Comparison of ENCODE assay signal across 1 cellular context in the genomic region with DNA sequence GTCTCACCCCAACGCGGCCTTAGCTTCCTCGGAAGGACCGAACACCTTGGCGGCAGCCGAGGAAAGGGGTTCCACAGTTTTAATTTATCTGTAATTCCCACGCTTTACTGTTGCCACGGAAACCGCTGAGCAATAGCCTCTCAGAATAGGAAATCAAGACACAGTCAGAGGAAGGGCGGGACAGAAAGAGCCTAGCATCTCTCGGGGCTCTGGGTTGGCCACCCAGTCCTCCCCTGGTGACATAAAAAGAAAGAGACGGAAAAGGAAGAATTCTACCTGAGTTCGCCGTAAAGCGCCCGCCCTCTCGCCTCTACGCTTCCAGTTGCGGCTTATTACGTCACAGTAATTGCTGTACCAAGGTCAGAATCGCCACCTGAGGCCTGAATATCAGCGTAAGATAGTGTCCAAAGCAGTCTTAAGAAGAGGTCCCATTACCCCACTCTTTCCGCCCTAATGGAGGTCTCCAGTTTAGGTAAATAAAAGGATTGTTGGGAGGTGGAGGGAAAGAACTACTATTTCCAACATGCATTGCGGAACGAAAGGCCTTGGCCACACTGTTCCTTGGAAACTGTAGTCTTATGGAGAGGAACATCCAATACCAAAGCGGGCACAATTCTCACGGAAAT.
TF ChIP-seq lines count a peak whose summit lies in the region.

No MANE protein-coding gene starts in this region.

TF ChIP-seq in HepG2, 621 proteins besides CTCF, POLR2A, EP300 and RAD21 (continued from another document and continues in another):
- TF ChIP-seq, protein P1, sequence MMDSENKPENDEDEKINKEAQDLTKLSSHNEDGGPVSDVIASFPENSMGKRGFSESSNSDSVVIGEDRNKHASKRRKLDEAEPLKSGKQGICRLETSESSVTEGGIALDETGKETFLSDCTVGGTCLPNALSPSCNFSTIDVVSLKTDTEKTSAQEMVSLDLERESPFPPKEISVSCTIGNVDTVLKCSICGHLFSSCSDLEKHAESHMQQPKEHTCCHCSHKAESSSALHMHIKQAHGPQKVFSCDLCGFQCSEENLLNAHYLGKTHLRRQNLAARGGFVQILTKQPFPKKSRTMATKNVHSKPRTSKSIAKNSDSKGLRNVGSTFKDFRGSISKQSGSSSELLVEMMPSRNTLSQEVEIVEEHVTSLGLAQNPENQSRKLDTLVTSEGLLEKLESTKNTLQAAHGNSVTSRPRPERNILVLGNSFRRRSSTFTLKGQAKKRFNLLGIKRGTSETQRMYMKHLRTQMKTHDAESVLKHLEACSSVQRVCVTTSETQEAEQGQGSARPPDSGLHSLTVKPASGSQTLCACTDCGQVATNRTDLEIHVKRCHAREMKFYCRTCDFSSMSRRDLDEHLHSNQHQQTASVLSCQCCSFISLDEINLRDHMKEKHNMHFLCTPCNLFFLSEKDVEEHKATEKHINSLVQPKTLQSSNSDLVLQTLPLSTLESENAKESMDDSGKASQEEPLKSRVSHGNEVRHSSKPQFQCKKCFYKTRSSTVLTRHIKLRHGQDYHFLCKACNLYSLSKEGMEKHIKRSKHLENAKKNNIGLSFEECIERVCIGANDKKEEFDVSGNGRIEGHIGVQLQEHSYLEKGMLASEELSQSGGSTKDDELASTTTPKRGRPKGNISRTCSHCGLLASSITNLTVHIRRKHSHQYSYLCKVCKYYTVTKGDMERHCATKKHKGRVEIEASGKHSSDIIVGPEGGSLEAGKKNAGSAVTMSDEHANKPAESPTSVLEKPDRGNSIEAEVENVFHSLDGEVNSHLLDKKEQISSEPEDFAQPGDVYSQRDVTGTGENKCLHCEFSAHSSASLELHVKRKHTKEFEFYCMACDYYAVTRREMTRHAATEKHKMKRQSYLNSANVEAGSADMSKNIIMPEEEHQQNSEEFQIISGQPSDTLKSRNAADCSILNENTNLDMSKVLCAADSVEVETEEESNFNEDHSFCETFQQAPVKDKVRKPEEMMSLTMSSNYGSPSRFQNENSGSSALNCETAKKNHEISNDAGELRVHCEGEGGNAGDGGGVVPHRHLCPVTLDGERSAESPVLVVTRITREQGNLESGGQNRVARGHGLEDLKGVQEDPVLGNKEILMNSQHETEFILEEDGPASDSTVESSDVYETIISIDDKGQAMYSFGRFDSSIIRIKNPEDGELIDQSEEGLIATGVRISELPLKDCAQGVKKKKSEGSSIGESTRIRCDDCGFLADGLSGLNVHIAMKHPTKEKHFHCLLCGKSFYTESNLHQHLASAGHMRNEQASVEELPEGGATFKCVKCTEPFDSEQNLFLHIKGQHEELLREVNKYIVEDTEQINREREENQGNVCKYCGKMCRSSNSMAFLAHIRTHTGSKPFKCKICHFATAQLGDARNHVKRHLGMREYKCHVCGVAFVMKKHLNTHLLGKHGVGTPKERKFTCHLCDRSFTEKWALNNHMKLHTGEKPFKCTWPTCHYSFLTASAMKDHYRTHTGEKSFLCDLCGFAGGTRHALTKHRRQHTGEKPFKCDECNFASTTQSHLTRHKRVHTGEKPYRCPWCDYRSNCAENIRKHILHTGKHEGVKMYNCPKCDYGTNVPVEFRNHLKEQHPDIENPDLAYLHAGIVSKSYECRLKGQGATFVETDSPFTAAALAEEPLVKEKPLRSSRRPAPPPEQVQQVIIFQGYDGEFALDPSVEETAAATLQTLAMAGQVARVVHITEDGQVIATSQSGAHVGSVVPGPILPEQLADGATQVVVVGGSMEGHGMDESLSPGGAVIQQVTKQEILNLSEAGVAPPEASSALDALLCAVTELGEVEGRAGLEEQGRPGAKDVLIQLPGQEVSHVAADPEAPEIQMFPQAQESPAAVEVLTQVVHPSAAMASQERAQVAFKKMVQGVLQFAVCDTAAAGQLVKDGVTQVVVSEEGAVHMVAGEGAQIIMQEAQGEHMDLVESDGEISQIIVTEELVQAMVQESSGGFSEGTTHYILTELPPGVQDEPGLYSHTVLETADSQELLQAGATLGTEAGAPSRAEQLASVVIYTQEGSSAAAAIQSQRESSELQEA (CRISPR knock-in tag; IDR thresholded peaks at IDR 0.05; ENCODE audit: not compliant biosample characterization): no peak
- TF ChIP-seq GZF1 (CRISPR knock-in tag; IDR thresholded peaks at IDR 0.05): no peak
- no peak for TF ChIP-seq ZNF879 (CRISPR knock-in tag; IDR thresholded peaks at IDR 0.05)
- TF ChIP-seq ZNF547 (CRISPR knock-in tag; IDR thresholded peaks at IDR 0.05): peak; percentile 48; the same call in 1 of the 2 replicates
- TF ChIP-seq ZKSCAN5 (CRISPR knock-in tag; IDR thresholded peaks at IDR 0.05): no peak
- peak; percentile 9; the same call in 1 of the 2 replicates for TF ChIP-seq ZC3H13 (CRISPR knock-in tag; IDR thresholded peaks at IDR 0.05)
- peak; percentile 9; the same call in 1 of the 2 replicates for TF ChIP-seq ZNF747 (CRISPR knock-in tag; IDR thresholded peaks at IDR 0.05; ENCODE audit: borderline replicate concordance)
- TF ChIP-seq ZNF850 (CRISPR knock-in tag; conservative IDR thresholded peaks at IDR 0.05): no peak
- no peak; the same call in 1 of the 2 replicates for TF ChIP-seq SSRP1 (CRISPR knock-in tag; IDR thresholded peaks at IDR 0.05)
- TF ChIP-seq, protein P2, sequence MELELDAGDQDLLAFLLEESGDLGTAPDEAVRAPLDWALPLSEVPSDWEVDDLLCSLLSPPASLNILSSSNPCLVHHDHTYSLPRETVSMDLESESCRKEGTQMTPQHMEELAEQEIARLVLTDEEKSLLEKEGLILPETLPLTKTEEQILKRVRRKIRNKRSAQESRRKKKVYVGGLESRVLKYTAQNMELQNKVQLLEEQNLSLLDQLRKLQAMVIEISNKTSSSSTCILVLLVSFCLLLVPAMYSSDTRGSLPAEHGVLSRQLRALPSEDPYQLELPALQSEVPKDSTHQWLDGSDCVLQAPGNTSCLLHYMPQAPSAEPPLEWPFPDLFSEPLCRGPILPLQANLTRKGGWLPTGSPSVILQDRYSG (CRISPR knock-in tag; IDR thresholded peaks at IDR 0.05): peak; percentile 78; the same call in 1 of the 2 replicates
- no peak for TF ChIP-seq NFE2L1 (CRISPR knock-in tag; IDR thresholded peaks at IDR 0.05; ENCODE audit: borderline replicate concordance)
- no peak for TF ChIP-seq TAF1 (CRISPR knock-in tag; IDR thresholded peaks at IDR 0.05)
- 0 out of 2 replicates have a peak, but pooled peaks have one; percentile 38 for TF ChIP-seq ZNF572 (CRISPR knock-in tag; IDR thresholded peaks at IDR 0.05)
- TF ChIP-seq NR2F1 (CRISPR knock-in tag; IDR thresholded peaks at IDR 0.05): 0 out of 4 replicates have a peak, but pooled peaks of 1 of the 2 experiments have one; percentile 15
- TF ChIP-seq, protein P3, sequence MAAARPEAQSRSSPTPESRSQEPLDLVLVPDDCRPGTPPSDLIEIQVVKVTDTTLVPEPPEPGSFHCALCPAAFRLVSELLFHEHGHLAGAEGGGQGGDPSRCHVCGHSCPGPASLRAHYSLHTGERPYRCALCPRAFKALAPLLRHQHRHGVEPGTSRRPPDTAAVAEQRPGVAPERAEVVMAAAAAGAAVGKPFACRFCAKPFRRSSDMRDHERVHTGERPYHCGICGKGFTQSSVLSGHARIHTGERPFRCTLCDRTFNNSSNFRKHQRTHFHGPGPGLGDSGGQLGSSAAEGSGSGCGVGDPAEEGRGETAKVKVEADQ (CRISPR knock-in tag; IDR thresholded peaks at IDR 0.05; ENCODE audit: borderline replicate concordance): no peak; the same call in 1 of the 2 replicates
- 0 out of 2 replicates have a peak, but pooled peaks have one; percentile 42 for TF ChIP-seq ZNF468 (CRISPR knock-in tag; IDR thresholded peaks at IDR 0.05)
- no peak for TF ChIP-seq SATB2 (CRISPR knock-in tag; IDR thresholded peaks at IDR 0.05)
- TF ChIP-seq CBFB (CRISPR knock-in tag; IDR thresholded peaks at IDR 0.05): no peak
- TF ChIP-seq, protein P4, sequence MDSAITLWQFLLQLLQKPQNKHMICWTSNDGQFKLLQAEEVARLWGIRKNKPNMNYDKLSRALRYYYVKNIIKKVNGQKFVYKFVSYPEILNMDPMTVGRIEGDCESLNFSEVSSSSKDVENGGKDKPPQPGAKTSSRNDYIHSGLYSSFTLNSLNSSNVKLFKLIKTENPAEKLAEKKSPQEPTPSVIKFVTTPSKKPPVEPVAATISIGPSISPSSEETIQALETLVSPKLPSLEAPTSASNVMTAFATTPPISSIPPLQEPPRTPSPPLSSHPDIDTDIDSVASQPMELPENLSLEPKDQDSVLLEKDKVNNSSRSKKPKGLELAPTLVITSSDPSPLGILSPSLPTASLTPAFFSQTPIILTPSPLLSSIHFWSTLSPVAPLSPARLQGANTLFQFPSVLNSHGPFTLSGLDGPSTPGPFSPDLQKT (CRISPR knock-in tag; IDR thresholded peaks at IDR 0.05; ENCODE audit: borderline replicate concordance): no peak
- peak; percentile 85 for TF ChIP-seq NFYB (CRISPR knock-in tag; IDR thresholded peaks at IDR 0.05)
- TF ChIP-seq PHF5A (CRISPR knock-in tag; IDR thresholded peaks at IDR 0.05; ENCODE audit: low read depth, unreplicated experiment): no peak
- no peak for TF ChIP-seq SRSF9 (IDR thresholded peaks at IDR 0.05; ENCODE audit: borderline replicate concordance, insufficient read depth, low read depth, low read length, poor library complexity, severe bottlenecking)
- TF ChIP-seq, protein P5, sequence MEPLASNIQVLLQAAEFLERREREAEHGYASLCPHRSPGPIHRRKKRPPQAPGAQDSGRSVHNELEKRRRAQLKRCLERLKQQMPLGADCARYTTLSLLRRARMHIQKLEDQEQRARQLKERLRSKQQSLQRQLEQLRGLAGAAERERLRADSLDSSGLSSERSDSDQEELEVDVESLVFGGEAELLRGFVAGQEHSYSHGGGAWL (CRISPR knock-in tag; IDR thresholded peaks at IDR 0.05): no peak
- no peak for TF ChIP-seq ZNF343 (CRISPR knock-in tag; IDR thresholded peaks at IDR 0.05)
- TF ChIP-seq, protein P6, sequence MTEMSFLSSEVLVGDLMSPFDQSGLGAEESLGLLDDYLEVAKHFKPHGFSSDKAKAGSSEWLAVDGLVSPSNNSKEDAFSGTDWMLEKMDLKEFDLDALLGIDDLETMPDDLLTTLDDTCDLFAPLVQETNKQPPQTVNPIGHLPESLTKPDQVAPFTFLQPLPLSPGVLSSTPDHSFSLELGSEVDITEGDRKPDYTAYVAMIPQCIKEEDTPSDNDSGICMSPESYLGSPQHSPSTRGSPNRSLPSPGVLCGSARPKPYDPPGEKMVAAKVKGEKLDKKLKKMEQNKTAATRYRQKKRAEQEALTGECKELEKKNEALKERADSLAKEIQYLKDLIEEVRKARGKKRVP (CRISPR knock-in tag; IDR thresholded peaks at IDR 0.05): peak in 1 of 2 experiments; percentile 80; a peak in 2 of 4 replicates
- 0 out of 2 replicates have a peak, but pooled peaks have one; percentile 12 for TF ChIP-seq ZNF772 (CRISPR knock-in tag; IDR thresholded peaks at IDR 0.05)
- no peak for TF ChIP-seq POLR2AphosphoS2 (IDR thresholded peaks at IDR 0.05; ENCODE audit: low read depth, low read length)
- TF ChIP-seq ZNF501 (CRISPR knock-in tag; IDR thresholded peaks at IDR 0.05): peak; percentile 44
- peak; percentile 65 for TF ChIP-seq NR2C2 (CRISPR knock-in tag; IDR thresholded peaks at IDR 0.05; ENCODE audit: borderline replicate concordance)
- TF ChIP-seq HNRNPH1 (optimal IDR thresholded peaks at IDR 0.05; ENCODE audit: low read depth, low read length): no peak
- TF ChIP-seq GABPA (IDR thresholded peaks at IDR 0.05; ENCODE audit: low read depth, low read length): peak; percentile 39
- peak; percentile 91 for TF ChIP-seq GABPA (CRISPR knock-in tag; IDR thresholded peaks at IDR 0.05; ENCODE audit: low read depth)
- TF ChIP-seq, protein P7, sequence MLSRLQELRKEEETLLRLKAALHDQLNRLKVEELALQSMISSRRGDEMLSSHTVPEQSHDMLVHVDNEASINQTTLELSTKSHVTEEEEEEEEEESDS (CRISPR knock-in tag; IDR thresholded peaks at IDR 0.05; ENCODE audit: borderline replicate concordance): no peak
- TF ChIP-seq MTA3 (CRISPR knock-in tag; IDR thresholded peaks at IDR 0.05): no peak
- TF ChIP-seq, protein P8, sequence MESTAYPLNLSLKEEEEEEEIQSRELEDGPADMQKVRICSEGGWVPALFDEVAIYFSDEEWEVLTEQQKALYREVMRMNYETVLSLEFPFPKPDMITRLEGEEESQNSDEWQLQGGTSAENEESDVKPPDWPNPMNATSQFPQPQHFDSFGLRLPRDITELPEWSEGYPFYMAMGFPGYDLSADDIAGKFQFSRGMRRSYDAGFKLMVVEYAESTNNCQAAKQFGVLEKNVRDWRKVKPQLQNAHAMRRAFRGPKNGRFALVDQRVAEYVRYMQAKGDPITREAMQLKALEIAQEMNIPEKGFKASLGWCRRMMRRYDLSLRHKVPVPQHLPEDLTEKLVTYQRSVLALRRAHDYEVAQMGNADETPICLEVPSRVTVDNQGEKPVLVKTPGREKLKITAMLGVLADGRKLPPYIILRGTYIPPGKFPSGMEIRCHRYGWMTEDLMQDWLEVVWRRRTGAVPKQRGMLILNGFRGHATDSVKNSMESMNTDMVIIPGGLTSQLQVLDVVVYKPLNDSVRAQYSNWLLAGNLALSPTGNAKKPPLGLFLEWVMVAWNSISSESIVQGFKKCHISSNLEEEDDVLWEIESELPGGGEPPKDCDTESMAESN (CRISPR knock-in tag; conservative IDR thresholded peaks at IDR 0.05): no peak; the same call in 1 of the 2 replicates
- 0 out of 2 replicates have a peak, but pooled peaks have one; percentile 46 for TF ChIP-seq SP5 (CRISPR knock-in tag; IDR thresholded peaks at IDR 0.05; ENCODE audit: borderline replicate concordance, low read depth)
- TF ChIP-seq SAP130 (CRISPR knock-in tag; IDR thresholded peaks at IDR 0.05; ENCODE audit: low read depth): peak; percentile 78
- TF ChIP-seq BRD4 (CRISPR knock-in tag; IDR thresholded peaks at IDR 0.05): 0 out of 2 replicates have a peak, but pooled peaks have one; percentile 34
- TF ChIP-seq, protein P9, sequence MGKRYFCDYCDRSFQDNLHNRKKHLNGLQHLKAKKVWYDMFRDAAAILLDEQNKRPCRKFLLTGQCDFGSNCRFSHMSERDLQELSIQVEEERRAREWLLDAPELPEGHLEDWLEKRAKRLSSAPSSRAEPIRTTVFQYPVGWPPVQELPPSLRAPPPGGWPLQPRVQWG (CRISPR knock-in tag; IDR thresholded peaks at IDR 0.05; ENCODE audit: borderline replicate concordance, low read depth): no peak
- no peak for TF ChIP-seq DNMT1 (CRISPR knock-in tag; IDR thresholded peaks at IDR 0.05)
- no peak for TF ChIP-seq CHCHD3 (CRISPR knock-in tag; IDR thresholded peaks at IDR 0.05)
- TF ChIP-seq, protein P10, sequence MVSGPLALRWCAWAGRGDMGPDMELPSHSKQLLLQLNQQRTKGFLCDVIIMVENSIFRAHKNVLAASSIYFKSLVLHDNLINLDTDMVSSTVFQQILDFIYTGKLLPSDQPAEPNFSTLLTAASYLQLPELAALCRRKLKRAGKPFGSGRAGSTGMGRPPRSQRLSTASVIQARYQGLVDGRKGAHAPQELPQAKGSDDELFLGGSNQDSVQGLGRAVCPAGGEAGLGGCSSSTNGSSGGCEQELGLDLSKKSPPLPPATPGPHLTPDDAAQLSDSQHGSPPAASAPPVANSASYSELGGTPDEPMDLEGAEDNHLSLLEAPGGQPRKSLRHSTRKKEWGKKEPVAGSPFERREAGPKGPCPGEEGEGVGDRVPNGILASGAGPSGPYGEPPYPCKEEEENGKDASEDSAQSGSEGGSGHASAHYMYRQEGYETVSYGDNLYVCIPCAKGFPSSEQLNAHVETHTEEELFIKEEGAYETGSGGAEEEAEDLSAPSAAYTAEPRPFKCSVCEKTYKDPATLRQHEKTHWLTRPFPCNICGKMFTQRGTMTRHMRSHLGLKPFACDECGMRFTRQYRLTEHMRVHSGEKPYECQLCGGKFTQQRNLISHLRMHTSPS (CRISPR knock-in tag; IDR thresholded peaks at IDR 0.05; ENCODE audit: low read depth): 0 out of 2 replicates have a peak, but pooled peaks have one; percentile 11
- peak; percentile 22; the same call in 1 of the 2 replicates for TF ChIP-seq NFKBIZ (CRISPR knock-in tag; IDR thresholded peaks at IDR 0.05)
- TF ChIP-seq NKX3-1 (CRISPR knock-in tag; IDR thresholded peaks at IDR 0.05): no peak
- TF ChIP-seq ISX (CRISPR knock-in tag; conservative IDR thresholded peaks at IDR 0.05): 0 out of 2 replicates have a peak, but pooled peaks have one; percentile 34
